Comparison of ENCODE assay signal across 1 cellular context in genomic region chr16:48076455-48077012, GRCh38.
TF ChIP-seq lines count a peak whose summit lies in the region.

No MANE protein-coding gene starts in this region.

TF ChIP-seq in IMR-90, 13 proteins besides CTCF, POLR2A, EP300 and RAD21:
- no peak for TF ChIP-seq USF2 (IDR thresholded peaks at IDR 0.05; ENCODE audit: low read depth, low read length)
- TF ChIP-seq CHD1 (IDR thresholded peaks at IDR 0.05; ENCODE audit: low read depth, low read length), result no peak
- peak; percentile 73 for TF ChIP-seq CEBPB (IDR thresholded peaks at IDR 0.05; ENCODE audit: low read depth, low read length)
- no peak for TF ChIP-seq BHLHE40 (IDR thresholded peaks at IDR 0.05; ENCODE audit: low read depth, low read length)
- TF ChIP-seq ELK1 (IDR thresholded peaks at IDR 0.05; ENCODE audit: borderline replicate concordance, low read depth, low read length), result no peak
